Comparison of ENCODE assay signal across 20 cellular contexts in the genomic region with DNA sequence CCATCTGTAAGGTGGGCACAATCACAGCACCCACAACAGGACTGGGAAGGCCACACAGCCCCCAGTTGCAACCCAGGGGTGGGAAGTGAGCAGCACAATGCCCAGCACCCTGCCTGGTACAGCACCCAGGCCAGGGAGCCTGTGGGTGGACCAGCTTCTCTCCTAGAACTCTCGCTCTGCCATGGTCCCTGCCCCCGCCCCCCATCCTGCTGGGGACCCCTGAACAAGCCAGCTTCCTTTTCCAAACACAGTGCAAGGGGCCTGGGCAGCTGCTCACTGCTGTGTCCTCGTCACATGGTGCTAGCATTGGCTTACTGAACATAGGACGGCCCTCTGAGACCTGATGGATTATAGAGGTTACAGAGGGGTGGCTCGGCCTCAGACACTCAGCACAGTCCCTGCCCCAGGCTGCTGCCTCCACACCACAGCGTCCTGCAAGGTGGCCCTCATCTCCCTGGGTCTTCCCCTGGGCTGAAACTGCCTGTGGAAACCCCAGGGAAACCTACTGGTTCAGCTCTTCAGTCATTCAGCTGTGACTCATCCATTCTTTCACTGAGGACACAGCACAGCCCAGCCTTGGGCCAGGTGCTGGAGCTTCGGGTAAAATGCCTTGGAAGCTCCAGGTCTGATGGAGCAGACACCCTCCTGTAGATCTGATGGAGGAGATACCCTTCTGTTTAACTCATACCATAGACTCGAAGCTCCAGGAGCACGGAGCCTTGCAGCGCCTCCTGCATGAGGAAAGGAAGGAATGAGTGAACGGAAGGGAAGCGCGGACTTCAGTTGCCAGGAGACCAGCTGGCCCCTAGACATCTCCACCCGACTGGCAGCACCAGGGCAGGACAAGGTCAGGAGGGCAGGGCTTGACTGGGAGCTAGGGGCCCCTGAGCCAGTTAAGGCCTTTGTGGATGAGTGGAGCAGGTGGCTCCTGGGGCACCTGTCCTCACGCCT. TPM values are rescaled to one million over a fixed set of nuclear protein-coding genes. Genes with fewer than 3 reads are reported as not detected.
A peak's percentile ranks its signal among the peaks of the same experiment; 100 is the strongest.
DNase-seq lines count a peak whose midpoint lies in the region; ATAC-seq, FAIRE-seq and TF ChIP-seq lines count a peak whose summit lies in the region.
"Had no signal": no experiment of that assay in that cellular context is flagged by ENCODE, and none has a peak within 500 bp of the region (broad histone marks: within the 10 kb centered on the region; RNA-seq: fewer than 3 reads in every experiment).

No MANE protein-coding gene starts in this region.

- peaks cover 88% of the 10 kb centered on the region for H3K27me3 ChIP-seq in suprapubic skin

- H3K4me1 ChIP-seq in suprapubic skin, result peaks cover 19% of the 10 kb centered on the region

- no peak for ATAC-seq in Right ventricle myocardium superior (ENCODE audit: poor library complexity)
- no peak for ATAC-seq in Right ventricle myocardium inferior
- ATAC-seq: stimulated activated naive B cell treated with anti-CD40 and anti-IgM and Interleukin-4, amounts not matched to agents 10 μg/mL and 1 μg/mL and 100 μg/mL, for 72 hours had no signal

- no peak for TF ChIP-seq CTCF in RWPE1 (conservative IDR thresholded peaks at IDR 0.05; ENCODE audit: low read depth)
- no peak for TF ChIP-seq CTCF in suprapubic skin (IDR thresholded peaks at IDR 0.05)

- peak; percentile 24 for DNase-seq in Right ventricle myocardium superior
- DNase-seq in Right ventricle myocardium inferior (ENCODE audit: missing footprints), result no peak
- DNase-seq in RWPE1 (ENCODE audit: low spot score), result peak; percentile 18
- peak; percentile 31 for DNase-seq in iris pigment epithelial cell (ENCODE audit: low read depth)
- peak; percentile 48 to 74 for DNase-seq in suprapubic skin (ENCODE audit: low spot score in 2 of 2)
- no peak for DNase-seq in frontal cortex (ENCODE audit: low spot score in 2 of 2)
- no peak for DNase-seq in DMS79 treated with DMSO at 0.1 percent for 48 hours (lab: John Stamatoyannopoulos, UW)
- DNase-seq in CD1c-positive myeloid dendritic cell (ENCODE audit: extremely low spot score), result no peak
- DNase-seq: COR-L47; GDM1; IMR-90; NCI-H2029 treated with DMSO at 0.1 percent for 48 hours; stimulated activated naive B cell treated with anti-CD40 and anti-IgM and Interleukin-4, amounts not matched to agents 10 μg/mL and 1 μg/mL and 100 μg/mL, for 72 hours; uterus had no signal

- POLR2A ChIA-PET in RWPE1 (lab: Yijun Ruan, JAX; ENCODE audit: low non-redundant PET), result no interaction called here

- 54% methylated on average over 7 of the region's 15 CpGs for WGBS in suprapubic skin

- H3K9me3 ChIP-seq in suprapubic skin, result no peaks in the 10 kb centered on the region
- H3K9me3 ChIP-seq: neutrophil, uterus had no signal

- no peak for FAIRE-seq in frontal cortex (lab: Jason Lieb, UNC)

- CTCF ChIA-PET in RWPE1 (lab: Yijun Ruan, JAX), result interaction anchor here (0.6 kb wide), 1 partner anchor 413 kb away, joined by 4 read pairs; no protein-coding TSS in a partner anchor

- no peak for TF ChIP-seq POLR2A in suprapubic skin (IDR thresholded peaks at IDR 0.05)

- no peak for TF ChIP-seq EP300 in suprapubic skin (IDR thresholded peaks at IDR 0.05)

- H3K4me3 ChIP-seq in suprapubic skin, result no peak overlapping the region
- H3K4me3 ChIP-seq: cardiac muscle cell, skin epidermis, uterus had no signal

- no peaks in the 10 kb centered on the region for H3K36me3 ChIP-seq in suprapubic skin
- H3K36me3 ChIP-seq: cardiac muscle cell, neutrophil, uterus had no signal

- intact Hi-C loops in Right ventricle myocardium superior (cut with DNase I) (loop anchor here (10.0 kb wide), 1 partner anchor 224 kb away; no protein-coding TSS in a partner anchor), Right ventricle myocardium inferior (cut with DNase I) (no loop called here)

- H3K27ac ChIP-seq in RWPE1, result no peak overlapping the region
- H3K27ac ChIP-seq in suprapubic skin, result no peak overlapping the region
- H3K27ac ChIP-seq: cardiac muscle cell, neutrophil, skin epidermis, uterus had no signal

RNA-seq across cellular contexts. Expression of a gene that starts 8.1 kb away (rescaled TPM):
- 14.2 TPM for total RNA-seq in Right ventricle myocardium superior
- total RNA-seq in Right ventricle myocardium inferior, result 12.8 TPM
- total RNA-seq in suprapubic skin, result 1 to 10 TPM in 1 of 4 donors, under 1 TPM in 3; 0.19 to 1.6 (median 0.36) TPM
- 1.6 TPM for total RNA-seq in frontal cortex
- total RNA-seq: IMR-90 had no signal

RNA-seq across cellular contexts. Expression of a gene that starts 39.6 kb away (rescaled TPM):
- total RNA-seq in Right ventricle myocardium superior, result not detected
- total RNA-seq in Right ventricle myocardium inferior, result not detected
- not detected for total RNA-seq in suprapubic skin
- total RNA-seq in frontal cortex, result not detected
- total RNA-seq: cardiac muscle cell, H4, IMR-90, mesothelial cell of epicardium, uterus, WTC11 had no signal

Comparison
In these comparisons a context has a peak if more than half of its experiments do, and no peak if none do; other contexts are left out.
1. DNase-seq: peak in Right ventricle myocardium superior (single experiment), RWPE1 (single experiment), iris pigment epithelial cell (single experiment) and suprapubic skin (2 of 2); none in Right ventricle myocardium inferior (single experiment), frontal cortex (0 of 2), DMS79 treated with DMSO at 0.1 percent for 48 hours (single experiment) and CD1c-positive myeloid dendritic cell (single experiment).